8 cellular contexts compared by ENCODE assay signal in genomic region chr1:88998716-88999115, GRCh38. TPM values are rescaled to one million over a fixed set of nuclear protein-coding genes. Genes with fewer than 3 reads are reported as not detected.
DNase-seq lines count a peak whose midpoint lies in the region; ATAC-seq and TF ChIP-seq lines count a peak whose summit lies in the region.

No MANE protein-coding gene starts in this region.

- WGBS in GM23248 (ENCODE audit: low coverage in 1 of 2, low lambda C conversion rate in 2 of 2, missing lambda C conversion rate in 2 of 2), 2 experiments: 0% methylated on average over 2 of the region's 2 CpGs
- WGBS in lung, 2 donors: 1 to 10% methylated on average over 2 of the region's 2 CpGs

- peaks cover 0 to 7% of the 10 kb centered on the region in 2 donors for H3K36me3 Mint-ChIP-seq in activated naive CD4-positive, alpha-beta T cell treated with anti-CD3 and anti-CD28 coated beads, Interleukin-2, amount 50 U/mL, for 72 hours

- peaks cover 5% of the 10 kb centered on the region; the same call in 1 of the 2 replicates for H3K36me3 ChIP-seq in GM23248 (ENCODE audit: low read depth)
- no peaks in the 10 kb centered on the region for H3K36me3 ChIP-seq in colonic mucosa
- H3K36me3 ChIP-seq in lung (ENCODE audit: control insufficient read depth in 2 of 2, insufficient read depth in 2 of 2, low read length in 2 of 2): no peaks in the 10 kb centered on the region

- no peak overlapping the region for H3K27ac Mint-ChIP-seq in activated naive CD4-positive, alpha-beta T cell treated with anti-CD3 and anti-CD28 coated beads, Interleukin-2, amount 50 U/mL, for 72 hours

- peaks cover 0 to under 1% of the 10 kb centered on the region in 2 donors for H3K9me3 Mint-ChIP-seq in activated naive CD4-positive, alpha-beta T cell treated with anti-CD3 and anti-CD28 coated beads, Interleukin-2, amount 50 U/mL, for 72 hours

- H3K4me3 ChIP-seq in GM23248 (no peak overlapping the region), colonic mucosa (no peak overlapping the region), lung (no peak overlapping the region)

- H3K27ac ChIP-seq in GM23248 (no peak overlapping the region), colonic mucosa (no peak overlapping the region), lung (ENCODE audit: low read depth in 1 of 2, low read length in 1 of 2) (no peak overlapping the region)

- H3K4me2 ChIP-seq in GM23248 (ENCODE audit: unreplicated experiment): no peak overlapping the region

- peaks cover 34% of the 10 kb centered on the region for H3F3A ChIP-seq in GM23248 (ENCODE audit: insufficient read depth)

- DNase-seq in activated naive CD4-positive, alpha-beta T cell treated with anti-CD3 and anti-CD28 coated beads, Interleukin-2, amount 50 U/mL, for 72 hours (ENCODE audit: low spot score in 2 of 2): peak in 1 of 2 donors; percentile 48
- DNase-seq in activated naive CD4-positive, alpha-beta T cell (lab: John Stamatoyannopoulos, UW): no peak
- peak; percentile 70 for DNase-seq in GM23248
- peak; percentile 92 for DNase-seq in OCI-M1 (lab: John Stamatoyannopoulos, UW)
- DNase-seq in colonic mucosa: no peak
- no peak for DNase-seq in lung (ENCODE audit: low spot score)

- no peaks in the 10 kb centered on the region for H3K9me2 ChIP-seq in GM23248 (ENCODE audit: insufficient read depth)

- no peaks in the 10 kb centered on the region for H3K9me3 ChIP-seq in GM23248 (ENCODE audit: low read depth)
- H3K9me3 ChIP-seq in colonic mucosa: no peaks in the 10 kb centered on the region
- H3K9me3 ChIP-seq in lung (ENCODE audit: control insufficient read depth in 2 of 2, insufficient read depth in 1 of 2, low read length in 1 of 2): no peaks in the 10 kb centered on the region

- in situ Hi-C loops in GM23248 (cut with MboI): no loop called here

- no peaks in the 10 kb centered on the region for H3K79me2 ChIP-seq in GM23248 (ENCODE audit: insufficient read depth)

- H2AFZ ChIP-seq in GM23248: no peak overlapping the region

- ATAC-seq in activated naive CD4-positive, alpha-beta T cell treated with anti-CD3 and anti-CD28 coated beads, Interleukin-2, amount 50 U/mL, for 72 hours: peak; percentile 88 to 93
- ATAC-seq in lung (ENCODE audit: insufficient read depth, low FRiP score): peak; percentile 81
- no peak for ATAC-seq in GM19397 (IDR thresholded peaks at IDR 0.05; ENCODE audit: unreplicated experiment)

- intact Hi-C loops in colonic mucosa (cut with DNase I): loop anchor here (2.0 kb wide), 1 partner anchor 358 kb away; no protein-coding TSS in a partner anchor

- H3K27me3 ChIP-seq in GM23248 (replicated peaks; ENCODE audit: insufficient read depth): no peaks in the 10 kb centered on the region
- H3K27me3 ChIP-seq in colonic mucosa: no peaks in the 10 kb centered on the region
- no peaks in the 10 kb centered on the region for H3K27me3 ChIP-seq in lung (ENCODE audit: control insufficient read depth, insufficient read depth)

- TF ChIP-seq CTCF in LNCAP (IDR thresholded peaks at IDR 0.05) (peak; percentile 42; the same call in 1 of the 2 replicates), colonic mucosa (IDR thresholded peaks at IDR 0.05) (peak; percentile 17), lung (IDR thresholded peaks at IDR 0.05; ENCODE audit: control extremely low read depth, extremely low read depth) (peak; percentile 36)

- H3K4me1 ChIP-seq in GM23248 (ENCODE audit: insufficient read depth) (peaks cover 16% of the 10 kb centered on the region), colonic mucosa (no peaks in the 10 kb centered on the region), lung (ENCODE audit: control insufficient read depth in 2 of 2, insufficient read depth in 2 of 2, low read length in 2 of 2) (peaks cover 0 to under 1% of the 10 kb centered on the region in 2 donors)

- no peak overlapping the region for H3K9ac ChIP-seq in GM23248
- H3K9ac ChIP-seq in colonic mucosa (ENCODE audit: low read depth in 2 of 2, low read length in 2 of 2): no peak overlapping the region

- H4K20me1 ChIP-seq in GM23248 (ENCODE audit: insufficient read depth): no peaks in the 10 kb centered on the region

RNA-seq across cellular contexts. Expression of gene KYAT3, which starts 6.3 kb away (rescaled TPM):
- 10 to 100 TPM; 37.6 to 65.6 TPM for total RNA-seq in activated naive CD4-positive, alpha-beta T cell treated with anti-CD3 and anti-CD28 coated beads, Interleukin-2, amount 50 U/mL, for 72 hours
- total RNA-seq in GM23248 (2014; rRNA removed; shearing (Covaris generic)): 25.3 and 36.5 TPM in 2 replicates
- polyA plus RNA-seq in GM23248 (2016; fragmentation: Nextera tagmentation; extraction: Ambion mirVana): 38.7 and 38.8 TPM in 2 replicates
- total RNA-seq in colonic mucosa: 10 to 100 TPM; 19.1 to 32.3 TPM
- total RNA-seq in lung: 10 to 100 TPM; 21.6 to 22.3 TPM
- polyA plus RNA-seq in lung: 10 to 100 TPM; 20.5 to 21.8 TPM

RNA-seq across cellular contexts. Expression of gene RBMXL1, which starts 6.3 kb away (rescaled TPM):
- 10 to 100 TPM; 23.7 to 27.2 TPM for total RNA-seq in activated naive CD4-positive, alpha-beta T cell treated with anti-CD3 and anti-CD28 coated beads, Interleukin-2, amount 50 U/mL, for 72 hours
- total RNA-seq in GM23248 (2014; rRNA removed; shearing (Covaris generic)): 7.1 and 9.4 TPM in 2 replicates
- polyA plus RNA-seq in GM23248 (2016; fragmentation: Nextera tagmentation; extraction: Ambion mirVana): 8.0 and 8.4 TPM in 2 replicates
- total RNA-seq in colonic mucosa: 10 to 100 TPM; 10.6 to 13.6 TPM
- 10 to 100 TPM; 15.7 to 17.3 TPM for total RNA-seq in lung
- 1 to 10 TPM; 3.1 to 8.2 TPM for polyA plus RNA-seq in lung

RNA-seq across cellular contexts. Expression of gene GBP3, which starts 23.9 kb away (rescaled TPM):
- 1 to 10 TPM; 3.2 to 9.3 TPM for total RNA-seq in activated naive CD4-positive, alpha-beta T cell treated with anti-CD3 and anti-CD28 coated beads, Interleukin-2, amount 50 U/mL, for 72 hours
- total RNA-seq in GM23248 (2014; rRNA removed; shearing (Covaris generic)): 59.9 and 63.5 TPM in 2 replicates
- polyA plus RNA-seq in GM23248 (2016; fragmentation: Nextera tagmentation; extraction: Ambion mirVana) (29.9 and 33.1 TPM in 2 replicates), lung (10 to 100 TPM in 1 of 2 donors, 1 to 10 TPM in 1; 7.4 to 18.6 TPM)
- total RNA-seq in colonic mucosa (100 to 1,000 TPM in 1 of 2 donors, 10 to 100 TPM in 1; 38.7 to 103 TPM), lung (10 to 100 TPM; 32.3 to 34.9 TPM)

Comparison
In these comparisons a context has a peak if more than half of its experiments do, and no peak if none do; other contexts are left out.
1. DNase-seq: peak in GM23248 (single experiment) and OCI-M1 (single experiment); none in activated naive CD4-positive, alpha-beta T cell (0 of 4), colonic mucosa (single experiment) and lung (single experiment).
2. Peak in every context shown above with its lines, with median percentiles within 50 percentile points of each other: CTCF ChIP-seq.